ENCODE assay signal across 27 cellular contexts in genomic region chrX:77572322-77572721, GRCh38.
DNase-seq lines count a peak whose midpoint lies in the region; ATAC-seq, FAIRE-seq and TF ChIP-seq lines count a peak whose summit lies in the region.
"Had no signal": no experiment of that assay in that cellular context is flagged by ENCODE, and none has a peak within 500 bp of the region (broad histone marks: within the 10 kb centered on the region; RNA-seq: fewer than 3 reads in every experiment).

No MANE protein-coding gene starts in this region.

- POLR2A ChIA-PET in CD8-positive, alpha-beta T cell (lab: Charles Lee), result no interaction called here

- no peak overlapping the region for H3K4me2 ChIP-seq in astrocyte (ENCODE audit: low read length)
- H3K4me2 ChIP-seq in mesenchymal stem cell (ENCODE audit: low read length, poor library complexity, severe bottlenecking), result no peak overlapping the region
- H3K4me2 ChIP-seq: hepatocyte, neural progenitor cell had no signal

- H3K4me1 ChIP-seq in astrocyte (ENCODE audit: insufficient read depth, low read length) (no peaks in the 10 kb centered on the region), mesenchymal stem cell (ENCODE audit: control insufficient read depth, insufficient read depth, low read depth, low read length) (no peaks in the 10 kb centered on the region)
- no peaks in the 10 kb centered on the region for H3K4me1 ChIP-seq in CD8-positive, alpha-beta T cell (ENCODE audit: insufficient read depth, low read length)
- H3K4me1 ChIP-seq: body of pancreas, gastroesophageal sphincter, neural progenitor cell, parathyroid adenoma, tibial nerve had no signal

- H3K36me3 Mint-ChIP-seq in astrocyte (ENCODE audit: low read depth, unreplicated experiment), result no peaks in the 10 kb centered on the region
- H3K36me3 Mint-ChIP-seq in CD8-positive, alpha-beta T cell, result peaks cover 56% of the 10 kb centered on the region
- H3K36me3 Mint-ChIP-seq in stimulated activated memory B cell treated with anti-CD40 and anti-IgM and Interleukin-4, amounts not matched to agents 10 μg/mL and 1 μg/mL and 100 μg/mL, for 72 hours, result peaks cover 35% of the 10 kb centered on the region

- H3K4ac ChIP-seq in mesenchymal stem cell (ENCODE audit: low read depth in 1 of 2, low read length in 2 of 2), result no peak overlapping the region

- H4K20me1 ChIP-seq in astrocyte (ENCODE audit: insufficient read depth, low read length), result no peaks in the 10 kb centered on the region

- no peak overlapping the region for H4K8ac ChIP-seq in mesenchymal stem cell (ENCODE audit: low read length)

- DNase-seq in D721Med (ENCODE audit: insufficient read length, low spot score) (no peak), HTR-8/SVneo (ENCODE audit: insufficient read length, low spot score) (peak; percentile 1), astrocyte (ENCODE audit: low read depth) (peak; percentile 3), fibroblast of peridontal ligament (ENCODE audit: extremely low read depth) (peak; percentile 47), H7 (no peak), mesenchymal stem cell (no peak)
- no peak for DNase-seq in CD8-positive, alpha-beta T cell
- DNase-seq: activated CD4-positive, alpha-beta T cell treated with anti-CD3 and anti-CD28 coated beads, Interleukin-2, amount 10 ng/mL, durations not matched to agents 24 days and 14 days; activated naive CD8-positive, alpha-beta T cell treated with anti-CD3 and anti-CD28 coated beads, Interleukin-2, amount 50 U/mL, for 24 hours; activated T-cell treated with anti-CD3 and anti-CD28 coated beads, Interleukin-2, amount 50 U/mL, for 24 hours; body of pancreas; CD8-positive, alpha-beta memory T cell; GF-D8; mesendoderm; NCI-H1436; NCI-H446; stimulated activated CD4-positive, alpha-beta T cell treated with anti-CD3 and anti-CD28 coated beads, Interleukin-2, amount 100 ng/mL, for 24 hours had no signal

- H3K79me2 ChIP-seq in astrocyte (ENCODE audit: insufficient read depth, low read length), result no peaks in the 10 kb centered on the region
- H3K79me2 ChIP-seq: hepatocyte, parathyroid adenoma had no signal

- TF ChIP-seq CTCF in D721Med (IDR thresholded peaks at IDR 0.05; ENCODE audit: insufficient read depth, missing control alignments) (no peak), astrocyte (IDR thresholded peaks at IDR 0.05; ENCODE audit: insufficient read depth, low read depth, low read length) (no peak)
- TF ChIP-seq CTCF in CD8-positive, alpha-beta T cell (IDR thresholded peaks at IDR 0.05), result no peak

- no peak overlapping the region for H3K23ac ChIP-seq in mesenchymal stem cell (ENCODE audit: low read length in 2 of 2)

- H3K27ac Mint-ChIP-seq in astrocyte (ENCODE audit: unreplicated experiment), result no peak overlapping the region
- no peak overlapping the region for H3K27ac Mint-ChIP-seq in CD8-positive, alpha-beta T cell
- H3K27ac Mint-ChIP-seq in stimulated activated memory B cell treated with anti-CD40 and anti-IgM and Interleukin-4, amounts not matched to agents 10 μg/mL and 1 μg/mL and 100 μg/mL, for 72 hours, result no peak overlapping the region
- H3K27ac Mint-ChIP-seq: activated CD4-positive, alpha-beta T cell treated with anti-CD3 and anti-CD28 coated beads, Interleukin-2, amount 10 ng/mL, durations not matched to agents 24 days and 14 days; activated naive CD8-positive, alpha-beta T cell treated with anti-CD3 and anti-CD28 coated beads, Interleukin-2, amount 50 U/mL, for 24 hours; activated T-cell treated with anti-CD3 and anti-CD28 coated beads, Interleukin-2, amount 50 U/mL, for 24 hours; IgD-negative memory B cell; neural progenitor cell; T-helper 2 cell treated with Interferon-gamma antibody and Interleukin-4, amounts not matched to agents 5 μg/mL and 100 μg/mL, for 36 hours had no signal

- H3K27ac ChIP-seq in astrocyte (ENCODE audit: low read depth, low read length) (no peak overlapping the region), mesenchymal stem cell (ENCODE audit: low read length, poor library complexity, severe bottlenecking) (no peak overlapping the region)
- H3K27ac ChIP-seq in CD8-positive, alpha-beta T cell (ENCODE audit: low read depth, low read length), result no peak overlapping the region
- H3K27ac ChIP-seq: body of pancreas, gastroesophageal sphincter, hepatocyte, neural progenitor cell, parathyroid adenoma, tibial nerve had no signal

- CTCF ChIA-PET in CD8-positive, alpha-beta T cell (lab: Charles Lee), result no interaction called here

- no peak overlapping the region for H3K14ac ChIP-seq in mesenchymal stem cell (ENCODE audit: low read length in 2 of 2)

- intact Hi-C loops in CD8-positive, alpha-beta T cell (cut with DNase I, micrococcal nuclease), result no loop called here

- H3K4me3 Mint-ChIP-seq in astrocyte (ENCODE audit: unreplicated experiment), result no peak overlapping the region
- H3K4me3 Mint-ChIP-seq in CD8-positive, alpha-beta T cell, result no peak overlapping the region
- no peak overlapping the region for H3K4me3 Mint-ChIP-seq in stimulated activated memory B cell treated with anti-CD40 and anti-IgM and Interleukin-4, amounts not matched to agents 10 μg/mL and 1 μg/mL and 100 μg/mL, for 72 hours
- H3K4me3 Mint-ChIP-seq: activated CD4-positive, alpha-beta T cell treated with anti-CD3 and anti-CD28 coated beads, Interleukin-2, amount 10 ng/mL, durations not matched to agents 24 days and 14 days; activated naive CD8-positive, alpha-beta T cell treated with anti-CD3 and anti-CD28 coated beads, Interleukin-2, amount 50 U/mL, for 24 hours; activated T-cell treated with anti-CD3 and anti-CD28 coated beads, Interleukin-2, amount 50 U/mL, for 24 hours; CD8-positive, alpha-beta memory T cell; IgD-negative memory B cell; neural progenitor cell; T-helper 2 cell treated with Interferon-gamma antibody and Interleukin-4, amounts not matched to agents 5 μg/mL and 100 μg/mL, for 36 hours had no signal

- H4K91ac ChIP-seq in mesenchymal stem cell (ENCODE audit: low read length), result no peak overlapping the region

- H3K36me3 ChIP-seq in astrocyte (ENCODE audit: insufficient read depth, low read length) (peaks cover 5% of the 10 kb centered on the region), H7 (replicated peaks; ENCODE audit: control insufficient read depth, insufficient read depth, low read length) (no peaks in the 10 kb centered on the region), mesenchymal stem cell (ENCODE audit: control insufficient read depth in 1 of 2, insufficient read depth in 2 of 2, low read depth in 1 of 2, low read length in 2 of 2) (peaks cover 0 to 20% of the 10 kb centered on the region in 2 experiments)
- H3K36me3 ChIP-seq in CD8-positive, alpha-beta T cell (ENCODE audit: insufficient read depth, low read length), result no peaks in the 10 kb centered on the region

- H3K4me1 Mint-ChIP-seq in astrocyte (ENCODE audit: low read depth, unreplicated experiment), result no peaks in the 10 kb centered on the region
- H3K4me1 Mint-ChIP-seq in CD8-positive, alpha-beta T cell (ENCODE audit: low read depth), result peaks cover 5% of the 10 kb centered on the region
- no peaks in the 10 kb centered on the region for H3K4me1 Mint-ChIP-seq in stimulated activated memory B cell treated with anti-CD40 and anti-IgM and Interleukin-4, amounts not matched to agents 10 μg/mL and 1 μg/mL and 100 μg/mL, for 72 hours
- H3K4me1 Mint-ChIP-seq: activated CD4-positive, alpha-beta T cell treated with anti-CD3 and anti-CD28 coated beads, Interleukin-2, amount 10 ng/mL, durations not matched to agents 24 days and 14 days; neural progenitor cell had no signal

- peak; percentile 77 for FAIRE-seq in D721Med (lab: Jason Lieb, UNC)
- FAIRE-seq in HTR-8/SVneo (lab: Jason Lieb, UNC), result no peak
- FAIRE-seq in astrocyte (lab: Jason Lieb, UNC), result peak; percentile 66
- FAIRE-seq: A204.1 had no signal

- no peaks in the 10 kb centered on the region for H3K27me3 Mint-ChIP-seq in astrocyte (ENCODE audit: low read depth, unreplicated experiment)
- no peaks in the 10 kb centered on the region for H3K27me3 Mint-ChIP-seq in CD8-positive, alpha-beta T cell (ENCODE audit: low read depth)
- no peaks in the 10 kb centered on the region for H3K27me3 Mint-ChIP-seq in stimulated activated memory B cell treated with anti-CD40 and anti-IgM and Interleukin-4, amounts not matched to agents 10 μg/mL and 1 μg/mL and 100 μg/mL, for 72 hours
- H3K27me3 Mint-ChIP-seq: activated CD4-positive, alpha-beta T cell treated with anti-CD3 and anti-CD28 coated beads, Interleukin-2, amount 10 ng/mL, durations not matched to agents 24 days and 14 days; activated naive CD8-positive, alpha-beta T cell treated with anti-CD3 and anti-CD28 coated beads, Interleukin-2, amount 50 U/mL, for 24 hours; activated T-cell treated with anti-CD3 and anti-CD28 coated beads, Interleukin-2, amount 50 U/mL, for 24 hours; CD8-positive, alpha-beta memory T cell; IgD-negative memory B cell had no signal

- H3K9me3 Mint-ChIP-seq in astrocyte (ENCODE audit: unreplicated experiment), result no peaks in the 10 kb centered on the region
- H3K9me3 Mint-ChIP-seq in CD8-positive, alpha-beta T cell, result peaks cover 2% of the 10 kb centered on the region
- no peaks in the 10 kb centered on the region for H3K9me3 Mint-ChIP-seq in stimulated activated memory B cell treated with anti-CD40 and anti-IgM and Interleukin-4, amounts not matched to agents 10 μg/mL and 1 μg/mL and 100 μg/mL, for 72 hours
- H3K9me3 Mint-ChIP-seq: activated CD4-positive, alpha-beta T cell treated with anti-CD3 and anti-CD28 coated beads, Interleukin-2, amount 10 ng/mL, durations not matched to agents 24 days and 14 days; activated T-cell treated with anti-CD3 and anti-CD28 coated beads, Interleukin-2, amount 50 U/mL, for 24 hours; CD8-positive, alpha-beta memory T cell; IgD-negative memory B cell; T-helper 2 cell treated with Interferon-gamma antibody and Interleukin-4, amounts not matched to agents 5 μg/mL and 100 μg/mL, for 36 hours had no signal

- H2AFZ ChIP-seq in astrocyte (ENCODE audit: low read depth, low read length), result no peak overlapping the region
- no peak overlapping the region for H2AFZ ChIP-seq in mesenchymal stem cell (ENCODE audit: low read depth, low read length)
- H2AFZ ChIP-seq: hepatocyte, neural progenitor cell, parathyroid adenoma had no signal

- H3K79me1 ChIP-seq in mesenchymal stem cell (replicated peaks; ENCODE audit: low read length, poor library complexity, severe bottlenecking), result no peaks in the 10 kb centered on the region

- H3K9ac ChIP-seq in astrocyte (ENCODE audit: low read length), result no peak overlapping the region
- H3K9ac ChIP-seq in mesenchymal stem cell (ENCODE audit: low read length), result no peak overlapping the region
- H3K9ac ChIP-seq: neural progenitor cell, parathyroid adenoma had no signal

- H3K9me3 ChIP-seq in astrocyte (ENCODE audit: insufficient read depth, low read depth, low read length) (no peaks in the 10 kb centered on the region), mesenchymal stem cell (ENCODE audit: control insufficient read depth, low read length) (no peaks in the 10 kb centered on the region)
- no peaks in the 10 kb centered on the region for H3K9me3 ChIP-seq in CD8-positive, alpha-beta T cell (ENCODE audit: low read length)
- H3K9me3 ChIP-seq: body of pancreas, gastroesophageal sphincter, tibial nerve had no signal

- H3K27me3 ChIP-seq in astrocyte (ENCODE audit: insufficient read depth, low read length) (no peaks in the 10 kb centered on the region), H7 (ENCODE audit: control insufficient read depth, insufficient read depth, low read length) (no peaks in the 10 kb centered on the region), mesenchymal stem cell (ENCODE audit: control insufficient read depth in 1 of 2, insufficient read depth in 1 of 2, low read length in 2 of 2) (no peaks in the 10 kb centered on the region)
- no peaks in the 10 kb centered on the region for H3K27me3 ChIP-seq in CD8-positive, alpha-beta T cell (ENCODE audit: insufficient read depth, low read length)
- H3K27me3 ChIP-seq: body of pancreas, gastroesophageal sphincter, hepatocyte, neural progenitor cell, tibial nerve had no signal

- H2BK120ac ChIP-seq in mesenchymal stem cell (ENCODE audit: low read depth, low read length), result no peak overlapping the region

- no peak overlapping the region for H3K18ac ChIP-seq in mesenchymal stem cell (ENCODE audit: low read depth in 1 of 2, low read length in 2 of 2)

- no CpG with 5 or more reads among the region's 3 CpGs for WGBS in mesenchymal stem cell

- H3K4me3 ChIP-seq in astrocyte (ENCODE audit: insufficient read depth, low read depth, low read length) (no peak overlapping the region), H7 (ENCODE audit: insufficient read depth, low read depth, low read length) (no peak overlapping the region), mesenchymal stem cell (ENCODE audit: insufficient read depth in 1 of 2, low read depth in 1 of 2, low read length in 2 of 2) (no peak overlapping the region)
- no peak overlapping the region for H3K4me3 ChIP-seq in CD8-positive, alpha-beta T cell (ENCODE audit: low read depth, low read length)
- H3K4me3 ChIP-seq: body of pancreas, gastroesophageal sphincter, hepatocyte, neural progenitor cell, tibial nerve had no signal

- no peak overlapping the region for H2BK12ac ChIP-seq in mesenchymal stem cell (ENCODE audit: low read length in 2 of 2)

- ATAC-seq in CD8-positive, alpha-beta T cell, result no peak
- no peak for ATAC-seq in stimulated activated memory B cell treated with anti-CD40 and anti-IgM and Interleukin-4, amounts not matched to agents 10 μg/mL and 1 μg/mL and 100 μg/mL, for 72 hours
- ATAC-seq: activated naive CD8-positive, alpha-beta T cell treated with anti-CD3 and anti-CD28 coated beads, Interleukin-2, amount 50 U/mL, for 24 hours; body of pancreas; gastroesophageal sphincter; Right ventricle myocardium inferior had no signal

- H2BK5ac ChIP-seq in mesenchymal stem cell (ENCODE audit: low read depth, low read length, poor library complexity, severe bottlenecking), result no peak overlapping the region

- H2BK15ac ChIP-seq in mesenchymal stem cell (ENCODE audit: low read depth, poor library complexity, severe bottlenecking), result no peak overlapping the region

- no peak overlapping the region for H2AK5ac ChIP-seq in mesenchymal stem cell (ENCODE audit: low read length, severe bottlenecking)

Comparison
In these comparisons a context has a peak if more than half of its experiments do, and no peak if none do; other contexts are left out.
1. DNase-seq: peak in HTR-8/SVneo (single experiment), astrocyte (single experiment) and fibroblast of peridontal ligament (single experiment); none in D721Med (single experiment), CD8-positive, alpha-beta T cell (0 of 7), H7 (single experiment) and mesenchymal stem cell (single experiment).